Comparison of ENCODE assay signal across 1 cellular context in genomic region chr4:145623831-145624230, GRCh38.
TF ChIP-seq lines count a peak whose summit lies in the region.

No MANE protein-coding gene starts in this region.

TF ChIP-seq in GM12878, 131 proteins besides CTCF, POLR2A, EP300 and RAD21:
- TF ChIP-seq JUND (IDR thresholded peaks at IDR 0.05; ENCODE audit: low read depth, low read length): no peak
- no peak for TF ChIP-seq CUX1 (IDR thresholded peaks at IDR 0.05; ENCODE audit: insufficient replicate concordance, low read depth, low read length)
- no peak for TF ChIP-seq BACH1 (IDR thresholded peaks at IDR 0.05; ENCODE audit: borderline replicate concordance)
- peak; percentile 35; the same call in 1 of the 2 replicates for TF ChIP-seq MTA2 (IDR thresholded peaks at IDR 0.05; ENCODE audit: low read depth)
- TF ChIP-seq PKNOX1 (IDR thresholded peaks at IDR 0.05): peak; percentile 43; the same call in 1 of the 2 replicates
- peak; percentile 33; the same call in 1 of the 2 replicates for TF ChIP-seq ATF7 (IDR thresholded peaks at IDR 0.05; ENCODE audit: low read depth)
- TF ChIP-seq FOS (IDR thresholded peaks at IDR 0.05; ENCODE audit: borderline replicate concordance, extremely low read depth, insufficient read length): no peak
- TF ChIP-seq SMARCA5 (IDR thresholded peaks at IDR 0.05): no peak
- TF ChIP-seq BCLAF1 (IDR thresholded peaks at IDR 0.05): no peak
- no peak for TF ChIP-seq CBX5 (IDR thresholded peaks at IDR 0.05; ENCODE audit: low read depth)
TF ChIP-seq in GM12878: peak in this region for 3.
